In genomic region chr10:68333905-68334431, GRCh38 we compare ENCODE assay signal across 1 cellular context.
TF ChIP-seq lines count a peak whose summit lies in the region.

No MANE protein-coding gene starts in this region.

TF ChIP-seq in GM23338, 12 proteins besides CTCF, POLR2A, EP300 and RAD21 (continued from another document):
- no peak for TF ChIP-seq ZNF462 (CRISPR knock-in tag; IDR thresholded peaks at IDR 0.05)
- no peak for TF ChIP-seq ZNF331 (CRISPR knock-in tag; IDR thresholded peaks at IDR 0.05; ENCODE audit: low read depth)
- TF ChIP-seq NANOG (IDR thresholded peaks at IDR 0.05; ENCODE audit: borderline replicate concordance): no peak
- TF ChIP-seq EZH2phosphoT487 (IDR thresholded peaks at IDR 0.05; ENCODE audit: unreplicated experiment): no peak
